ENCODE assay signal across 20 cellular contexts in the genomic region with DNA sequence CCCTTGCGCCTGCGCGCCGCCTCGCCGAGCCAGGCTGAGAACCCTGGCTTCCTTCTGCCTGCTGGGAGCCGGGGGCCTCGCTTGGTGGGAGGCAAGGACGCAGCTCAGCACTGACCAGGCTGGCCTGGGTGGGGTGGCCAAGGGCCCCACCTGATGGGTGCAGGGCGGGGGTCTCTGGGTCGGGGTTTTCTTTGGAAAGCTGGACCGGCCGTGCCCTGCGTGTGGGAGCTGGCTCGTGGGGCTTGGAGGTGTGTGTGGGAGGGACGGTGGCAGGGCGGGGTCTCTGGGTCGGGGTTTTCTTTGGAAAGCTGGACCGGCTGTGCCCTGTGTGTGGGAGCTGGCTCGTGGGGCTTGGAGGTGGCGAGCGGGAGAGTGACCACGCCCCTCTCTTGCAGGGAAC. TPM values are rescaled to one million over a fixed set of nuclear protein-coding genes. Genes with fewer than 3 reads are reported as not detected.
DNase-seq lines count a peak whose midpoint lies in the region; ATAC-seq, FAIRE-seq and TF ChIP-seq lines count a peak whose summit lies in the region.
"Had no signal": no experiment of that assay in that cellular context is flagged by ENCODE, and none has a peak within 500 bp of the region (broad histone marks: within the 10 kb centered on the region; RNA-seq: fewer than 3 reads in every experiment).

No MANE protein-coding gene starts in this region.

- H4K20me1 ChIP-seq in mammary epithelial cell (ENCODE audit: insufficient read depth, low read length), result no peaks in the 10 kb centered on the region

- CTCF ChIA-PET in mammary epithelial cell (lab: Charles Lee; ENCODE audit: low non-redundant PET), result no interaction called here

- no peaks in the 10 kb centered on the region for H3K9me3 ChIP-seq in mammary epithelial cell (replicated peaks; ENCODE audit: insufficient read depth, low read length)
- no peaks in the 10 kb centered on the region for H3K9me3 ChIP-seq in kidney (ENCODE audit: control insufficient read depth in 1 of 2, low read length in 2 of 2)
- H3K9me3 ChIP-seq: BE2C had no signal

- H3K4me1 ChIP-seq in mammary epithelial cell (ENCODE audit: insufficient read depth, low read length), result peaks cover 43% of the 10 kb centered on the region
- H3K4me1 ChIP-seq in kidney (ENCODE audit: control insufficient read depth in 1 of 2, insufficient read depth in 1 of 2, low read depth in 1 of 2, low read length in 2 of 2), result peaks cover 0 to 5% of the 10 kb centered on the region in 2 donors

- H3K4me3 ChIP-seq in mammary epithelial cell (replicated peaks in 1 of 3; ENCODE audit: insufficient read depth in 1 of 3, low read depth in 2 of 3, low read length in 3 of 3), result no peak overlapping the region
- no peak overlapping the region for H3K4me3 ChIP-seq in kidney (ENCODE audit: low read length in 2 of 2)

- no peak overlapping the region for H3K27ac ChIP-seq in mammary epithelial cell (ENCODE audit: insufficient read depth, low read depth, low read length)
- H3K27ac ChIP-seq in kidney (ENCODE audit: low read depth in 2 of 2, low read length in 2 of 2), result no peak overlapping the region
- H3K27ac ChIP-seq: KMS-11 had no signal

- in situ Hi-C loops in mammary epithelial cell (cut with MboI; ENCODE audit: low sequenced_read_pairs in 2 of 2), result no loop called here

- dilution Hi-C loops in mammary epithelial cell (cut with HindIII; ENCODE audit: low sequenced_read_pairs), result no loop called here

- no peak for FAIRE-seq in kidney (lab: Jason Lieb, UNC)

- BruUV-seq in mammary epithelial cell (replicated peaks; lab: Mats Ljungman, UMichigan), result no TSS peak

- no peaks in the 10 kb centered on the region for H3K36me3 ChIP-seq in mammary epithelial cell (ENCODE audit: insufficient read depth, low read length)
- no peaks in the 10 kb centered on the region for H3K36me3 ChIP-seq in kidney (ENCODE audit: control insufficient read depth in 1 of 2, insufficient read depth in 2 of 2, low read length in 2 of 2)

- intact Hi-C loops in Right ventricle myocardium inferior (cut with DNase I) (no loop called here), cardiac septum (cut with DNase I) (no loop called here), mammary epithelial cell (cut with micrococcal nuclease) (no loop called here), kidney (cut with DNase I) (no loop called here)

- WGBS in mammary epithelial cell (ENCODE audit: low coverage, missing lambda C conversion rate), result 33% methylated on average over 13 of the region's 23 CpGs

- peak overlapping the region; percentile 76 for H2AFZ ChIP-seq in mammary epithelial cell (ENCODE audit: low read depth, low read length)

- H3K79me2 ChIP-seq in mammary epithelial cell (ENCODE audit: insufficient read depth, low read length), result no peaks in the 10 kb centered on the region

- peak overlapping the region; percentile 54 for H3K4me2 ChIP-seq in mammary epithelial cell (ENCODE audit: insufficient read depth, low read depth, low read length)
- H3K4me2 ChIP-seq: KMS-11 had no signal

- H3K9ac ChIP-seq in mammary epithelial cell (ENCODE audit: insufficient read depth, low read length) (no peak overlapping the region), kidney (ENCODE audit: low read length in 2 of 2) (no peak overlapping the region)
- H3K9ac ChIP-seq: KMS-11 had no signal

- H3K27me3 ChIP-seq in mammary epithelial cell (ENCODE audit: insufficient read depth, low read length), result no peaks in the 10 kb centered on the region
- H3K27me3 ChIP-seq: BE2C had no signal

- ATAC-seq in Right ventricle myocardium inferior, result no peak
- no peak for ATAC-seq in GM21423 (IDR thresholded peaks at IDR 0.05; ENCODE audit: unreplicated experiment)
- no peak for ATAC-seq in GM18517 (IDR thresholded peaks at IDR 0.05; ENCODE audit: unreplicated experiment)
- ATAC-seq: CD8-positive, alpha-beta T cell; Panc1; SK-N-SH treated with all-trans-retinoic acid at 6 μM for 48 hours had no signal

- no peak for TF ChIP-seq CTCF in mammary epithelial cell (conservative IDR thresholded peaks at IDR 0.05 in 1 of 2, IDR thresholded peaks at IDR 0.05 in 1 of 2; ENCODE audit: extremely low read depth in 1 of 2, insufficient read depth in 1 of 2, low read depth in 1 of 2, low read length in 2 of 2)
- TF ChIP-seq CTCF in kidney (IDR thresholded peaks at IDR 0.05; ENCODE audit: borderline replicate concordance, extremely low read depth, insufficient read depth), result no peak

- DNase-seq in Right ventricle myocardium inferior (ENCODE audit: missing footprints) (peak; percentile 60), cardiac septum (ENCODE audit: low spot score) (no peak), mammary epithelial cell (no peak), kidney (peak; percentile 73), GF-D8 (lab: John Stamatoyannopoulos, UW) (no peak), glomerular visceral epithelial cell (ENCODE audit: extremely low spot score) (no peak)
- DNase-seq: 8988T, BE2C, GOT3, NCI-H1048, NCI-H146, NCI-H2081 treated with DMSO at 0.1 percent for 48 hours, NCI-H510A, SHP77 treated with DMSO at 0.1 percent for 48 hours had no signal

RNA-seq across cellular contexts. Expression of a gene that starts 6.2 kb away (rescaled TPM):
- total RNA-seq in Right ventricle myocardium inferior, result 80.0 TPM
- 64.8 TPM for total RNA-seq in cardiac septum
- 10 to 100 TPM; 19.2 to 58.8 TPM for total RNA-seq in mammary epithelial cell
- polyA plus RNA-seq in mammary epithelial cell, result 17.7 TPM
- 3.0 TPM for polyA minus RNA-seq in mammary epithelial cell
- total RNA-seq in kidney, result 58.2 TPM
- polyA plus RNA-seq in kidney (ENCODE audit: insufficient read depth, low read depth, low replicate concordance), result 12.1 TPM

Comparison
In these comparisons a context has a peak if more than half of its experiments do, and no peak if none do; other contexts are left out.
1. DNase-seq: peak in Right ventricle myocardium inferior (single experiment) and kidney (single experiment); none in cardiac septum (single experiment), mammary epithelial cell (single experiment), GF-D8 (single experiment) and glomerular visceral epithelial cell (single experiment).